ENCODE assay signal across 8 cellular contexts in the genomic region with DNA sequence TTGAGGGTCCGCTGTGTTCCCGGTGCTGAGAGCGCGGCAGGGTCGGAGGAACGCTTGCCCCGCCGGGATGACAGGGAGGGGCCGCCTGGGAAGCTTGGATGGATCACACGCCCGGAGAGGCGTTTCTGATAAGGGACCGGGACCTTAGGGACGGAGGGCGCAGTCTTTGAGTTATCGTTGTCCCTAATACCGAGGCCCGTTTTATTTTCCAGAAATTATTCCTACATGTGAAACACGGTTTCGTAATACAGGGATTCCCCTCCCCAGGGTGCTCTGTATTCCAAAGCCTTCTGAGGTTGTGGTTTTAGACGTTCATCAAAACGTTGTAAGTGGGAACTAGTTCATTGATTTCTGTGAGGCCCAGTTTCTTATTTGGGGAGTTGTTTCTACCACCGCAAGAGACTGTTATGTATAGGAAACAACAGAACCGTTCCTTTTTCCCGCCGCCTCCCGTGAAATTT. TPM values are rescaled to one million over a fixed set of nuclear protein-coding genes. Genes with fewer than 3 reads are reported as not detected.
DNase-seq lines count a peak whose midpoint lies in the region; ATAC-seq and TF ChIP-seq lines count a peak whose summit lies in the region.

No MANE protein-coding gene starts in this region.

- TF ChIP-seq EP300 in SK-N-SH (IDR thresholded peaks at IDR 0.05; ENCODE audit: borderline replicate concordance in 1 of 2, low read depth in 1 of 2, low read length in 1 of 2): no peak

- WGBS in SK-N-SH (ENCODE audit: low lambda C conversion rate): 4% methylated on average over 17 of the region's 27 CpGs

- H3K9me3 ChIP-seq in DND-41 (ENCODE audit: insufficient read depth, low read length, severe bottlenecking): no peaks in the 10 kb centered on the region
- no peaks in the 10 kb centered on the region for H3K9me3 ChIP-seq in SK-N-SH
- H3K9me3 ChIP-seq in mucosa of stomach (ENCODE audit: control insufficient read depth, low read length): no peaks in the 10 kb centered on the region

- H3K4me3 ChIP-seq in DND-41 (ENCODE audit: low read depth in 1 of 2, low read length in 2 of 2) (peak overlapping the region; percentile 73 to 99), SK-N-SH (ENCODE audit: low read depth in 2 of 2, low read length in 1 of 2) (peak overlapping the region; percentile 83 to 84), mucosa of stomach (ENCODE audit: low read length) (peak overlapping the region; percentile 89)

- H3K27me3 ChIP-seq in DND-41 (ENCODE audit: insufficient read depth, low read length, poor library complexity) (no peaks in the 10 kb centered on the region), SK-N-SH (ENCODE audit: insufficient read depth) (no peaks in the 10 kb centered on the region), mucosa of stomach (ENCODE audit: control insufficient read depth, insufficient read depth, low read length) (no peaks in the 10 kb centered on the region)

- H3K27ac ChIP-seq in DND-41 (ENCODE audit: low read length) (peak overlapping the region; percentile 87), SK-N-SH (ENCODE audit: low read depth in 2 of 2, low read length in 1 of 2) (peak overlapping the region; percentile 41 to 83; a peak in 3 of 4 replicates), epithelial cell of prostate (peak overlapping the region; percentile 61)

- H4K20me1 ChIP-seq in DND-41 (ENCODE audit: insufficient read depth, low read length) (peaks cover 15% of the 10 kb centered on the region), SK-N-SH (ENCODE audit: insufficient read depth) (no peaks in the 10 kb centered on the region; the same call in 1 of the 2 replicates)

- CTCF ChIA-PET in SK-N-SH (lab: Yijun Ruan, JAX): interaction anchor here (1.2 to 2.1 kb wide), 4 partner anchors 17 to 1912 kb away, joined by 4 to 7 read pairs (median 6); no protein-coding TSS in a partner anchor

- peaks cover 33% of the 10 kb centered on the region for H3K79me2 ChIP-seq in DND-41 (ENCODE audit: insufficient read depth, low read length)
- H3K79me2 ChIP-seq in SK-N-SH (ENCODE audit: insufficient read depth): peaks cover 32% of the 10 kb centered on the region

- H3K36me3 ChIP-seq in DND-41 (ENCODE audit: insufficient read depth, low read length) (peaks cover 44% of the 10 kb centered on the region), SK-N-SH (replicated peaks in 1 of 2; ENCODE audit: control insufficient read depth in 1 of 2, insufficient read depth in 2 of 2, low read length in 1 of 2) (peaks cover 27 to 38% of the 10 kb centered on the region in 2 experiments), mucosa of stomach (ENCODE audit: control insufficient read depth, insufficient read depth, low read length) (no peaks in the 10 kb centered on the region)

- ATAC-seq in DND-41 (ENCODE audit: insufficient read depth, low read depth) (peak; percentile 4; the same call in 1 of the 3 replicates), HG03039 (IDR thresholded peaks at IDR 0.05; ENCODE audit: unreplicated experiment) (peak; percentile 11)

- DNase-seq in DND-41 (no peak), SK-N-SH (peak; percentile 55), epithelial cell of prostate (ENCODE audit: low read depth, low spot score) (peak; percentile 3), NCI-H2081 (lab: John Stamatoyannopoulos, UW) (no peak), NCI-H774 (lab: John Stamatoyannopoulos, UW) (no peak), OCI-M2 (lab: John Stamatoyannopoulos, UW; ENCODE audit: unreplicated experiment) (no peak)

- H2AFZ ChIP-seq in DND-41 (ENCODE audit: low read depth, low read length): peak overlapping the region; percentile 100
- peak overlapping the region; percentile 72 for H2AFZ ChIP-seq in SK-N-SH (ENCODE audit: low read depth)

- POLR2A ChIA-PET in SK-N-SH (lab: Yijun Ruan, JAX): interaction anchor here (1.3 to 1.4 kb wide), 2 partner anchors 110 to 176 kb away, joined by 4 read pairs; partner anchors contain the start of genes DPY19L3 and NUDT19

- peaks cover 8% of the 10 kb centered on the region for H3F3A ChIP-seq in SK-N-SH (replicated peaks; ENCODE audit: insufficient read depth)

- H3K4me1 ChIP-seq in DND-41 (ENCODE audit: insufficient read depth, low read length) (peaks cover 32% of the 10 kb centered on the region), SK-N-SH (ENCODE audit: control insufficient read depth in 1 of 2, insufficient read depth in 2 of 2, low read depth in 1 of 2, low read length in 1 of 2) (peaks cover 5 to 6% of the 10 kb centered on the region in 2 experiments; a peak in 3 of 4 replicates), mucosa of stomach (ENCODE audit: control insufficient read depth, insufficient read depth, low read length) (peaks cover 6% of the 10 kb centered on the region)

- no peaks in the 10 kb centered on the region for H3K9me2 ChIP-seq in SK-N-SH

- peak overlapping the region; percentile 99 for H3K4me2 ChIP-seq in DND-41 (ENCODE audit: insufficient read depth, low read length)
- H3K4me2 ChIP-seq in SK-N-SH: peak overlapping the region; percentile 97

- H3K9ac ChIP-seq in DND-41 (ENCODE audit: low read depth, low read length): peak overlapping the region; percentile 97
- peak overlapping the region; percentile 90 for H3K9ac ChIP-seq in SK-N-SH
- H3K9ac ChIP-seq in mucosa of stomach (ENCODE audit: low read length): peak overlapping the region; percentile 69

- no peak for TF ChIP-seq CTCF in DND-41 (IDR thresholded peaks at IDR 0.05; ENCODE audit: borderline replicate concordance, extremely low read depth, low read length, poor library complexity, severe bottlenecking)
- no peak for TF ChIP-seq CTCF in SK-N-SH (IDR thresholded peaks at IDR 0.05)

- TF ChIP-seq RAD21 in SK-N-SH (IDR thresholded peaks at IDR 0.05; ENCODE audit: low read length): no peak

TF ChIP-seq in SK-N-SH, 30 proteins besides CTCF, POLR2A, EP300 and RAD21:
- TF ChIP-seq TCF12 (IDR thresholded peaks at IDR 0.05) (no peak), PBX3 (IDR thresholded peaks at IDR 0.05) (no peak), FOXM1 (IDR thresholded peaks at IDR 0.05; ENCODE audit: low read depth) (no peak), GATA2 (CRISPR knock-in tag; IDR thresholded peaks at IDR 0.05) (no peak), SIN3A (IDR thresholded peaks at IDR 0.05; ENCODE audit: borderline replicate concordance, low read depth, low read length) (no peak), ELF1 (IDR thresholded peaks at IDR 0.05) (no peak), NFIC (IDR thresholded peaks at IDR 0.05; ENCODE audit: borderline replicate concordance) (no peak), EZH2phosphoT487 (IDR thresholded peaks at IDR 0.05; ENCODE audit: borderline replicate concordance, low read depth) (no peak), TAF1 (IDR thresholded peaks at IDR 0.05; ENCODE audit: borderline replicate concordance, low read depth, low read length) (no peak), RXRA (IDR thresholded peaks at IDR 0.05; ENCODE audit: borderline replicate concordance, low read depth) (no peak), MXI1 (IDR thresholded peaks at IDR 0.05; ENCODE audit: low read depth, low read length) (no peak)
- TF ChIP-seq, protein P1, sequence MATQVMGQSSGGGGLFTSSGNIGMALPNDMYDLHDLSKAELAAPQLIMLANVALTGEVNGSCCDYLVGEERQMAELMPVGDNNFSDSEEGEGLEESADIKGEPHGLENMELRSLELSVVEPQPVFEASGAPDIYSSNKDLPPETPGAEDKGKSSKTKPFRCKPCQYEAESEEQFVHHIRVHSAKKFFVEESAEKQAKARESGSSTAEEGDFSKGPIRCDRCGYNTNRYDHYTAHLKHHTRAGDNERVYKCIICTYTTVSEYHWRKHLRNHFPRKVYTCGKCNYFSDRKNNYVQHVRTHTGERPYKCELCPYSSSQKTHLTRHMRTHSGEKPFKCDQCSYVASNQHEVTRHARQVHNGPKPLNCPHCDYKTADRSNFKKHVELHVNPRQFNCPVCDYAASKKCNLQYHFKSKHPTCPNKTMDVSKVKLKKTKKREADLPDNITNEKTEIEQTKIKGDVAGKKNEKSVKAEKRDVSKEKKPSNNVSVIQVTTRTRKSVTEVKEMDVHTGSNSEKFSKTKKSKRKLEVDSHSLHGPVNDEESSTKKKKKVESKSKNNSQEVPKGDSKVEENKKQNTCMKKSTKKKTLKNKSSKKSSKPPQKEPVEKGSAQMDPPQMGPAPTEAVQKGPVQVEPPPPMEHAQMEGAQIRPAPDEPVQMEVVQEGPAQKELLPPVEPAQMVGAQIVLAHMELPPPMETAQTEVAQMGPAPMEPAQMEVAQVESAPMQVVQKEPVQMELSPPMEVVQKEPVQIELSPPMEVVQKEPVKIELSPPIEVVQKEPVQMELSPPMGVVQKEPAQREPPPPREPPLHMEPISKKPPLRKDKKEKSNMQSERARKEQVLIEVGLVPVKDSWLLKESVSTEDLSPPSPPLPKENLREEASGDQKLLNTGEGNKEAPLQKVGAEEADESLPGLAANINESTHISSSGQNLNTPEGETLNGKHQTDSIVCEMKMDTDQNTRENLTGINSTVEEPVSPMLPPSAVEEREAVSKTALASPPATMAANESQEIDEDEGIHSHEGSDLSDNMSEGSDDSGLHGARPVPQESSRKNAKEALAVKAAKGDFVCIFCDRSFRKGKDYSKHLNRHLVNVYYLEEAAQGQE (IDR thresholded peaks at IDR 0.05; ENCODE audit: low read depth, low read length): no peak

RNA-seq across cellular contexts. Expression of gene PDCD5, which starts 0.7 kb away (rescaled TPM):
- polyA plus RNA-seq in SK-N-SH (2012; rRNA removed): 122 and 188 TPM in 2 replicates
- polyA plus RNA-seq in SK-N-SH (2012; cell fraction: cytosol; rRNA removed): 183 and 234 TPM in 2 replicates
- polyA plus RNA-seq in SK-N-SH (2012; cell fraction: nucleus; rRNA removed): 57.1 and 74.1 TPM in 2 replicates

Comparison
In these comparisons a context has a peak if more than half of its experiments do, and no peak if none do; other contexts are left out.
1. DNase-seq: peak in SK-N-SH (single experiment) and epithelial cell of prostate (single experiment); none in DND-41 (single experiment), NCI-H2081 (0 of 2), NCI-H774 (single experiment) and OCI-M2 (single experiment).
2. Peak in every context shown above with its lines, with median percentiles within 50 percentile points of each other: H3K27ac ChIP-seq, H3K4me3 ChIP-seq and H3K9ac ChIP-seq.